17 cellular contexts compared by ENCODE assay signal in genomic region chr1:9883585-9884449, GRCh38. TPM values are rescaled to one million over a fixed set of nuclear protein-coding genes. Genes with fewer than 3 reads are reported as not detected.
DNase-seq lines count a peak whose midpoint lies in the region; ATAC-seq and TF ChIP-seq lines count a peak whose summit lies in the region.
"Had no signal": no experiment of that assay in that cellular context is flagged by ENCODE, and none has a peak within 500 bp of the region (broad histone marks: within the 10 kb centered on the region; RNA-seq: fewer than 3 reads in every experiment).

No MANE protein-coding gene starts in this region.

- H3K23me2 ChIP-seq in H9 (ENCODE audit: insufficient read length, low read depth, low read length, poor library complexity, severe bottlenecking) = no peaks in the 10 kb centered on the region

- peaks cover 25% of the 10 kb centered on the region for H3F3A ChIP-seq in neural progenitor cell (ENCODE audit: low read depth)

- no peaks in the 10 kb centered on the region for H3K79me1 ChIP-seq in H9 (ENCODE audit: insufficient read depth, low read depth, low read length, poor library complexity, severe bottlenecking)

- H3K4me1 Mint-ChIP-seq in H9 (peaks cover 11 to 25% of the 10 kb centered on the region in 2 experiments), neural progenitor cell (peaks cover 34% of the 10 kb centered on the region)
- H3K4me1 Mint-ChIP-seq in activated T-helper 1 cell treated with anti-CD3 and anti-CD28 coated beads, Interleukin-12 subunit alpha, Interleukin-12 subunit beta, Interleukin-2, Interleukin-4 antibody, amounts not matched to agents 30 ng/mL and 10 ng/mL and 1 ng/mL, durations not matched to agents 14 hours and 24 hours and 36 hours (ENCODE audit: low read depth) = peaks cover 13% of the 10 kb centered on the region

- H4K8ac ChIP-seq in H9 (replicated peaks; ENCODE audit: insufficient read length, low read depth, low read length) = no peak overlapping the region

- H2BK5ac ChIP-seq in H9 (ENCODE audit: insufficient read length, low read length) = no peak overlapping the region

- no peak overlapping the region; the same call in 1 of the 2 replicates for H3K14ac ChIP-seq in H9 (ENCODE audit: insufficient read depth, low read length)

- H3K4me2 ChIP-seq in H9 (ENCODE audit: insufficient read depth, insufficient read length, low read length) (no peak overlapping the region), neural progenitor cell (peak overlapping the region; percentile 60)

- H2BK120ac ChIP-seq in H9 (ENCODE audit: low read depth, low read length, poor library complexity, severe bottlenecking) = no peak overlapping the region

- ATAC-seq in heart right ventricle (peak in 7 of 8 donors; percentile 18 to 75 (median 50)), HG03025 (IDR thresholded peaks at IDR 0.05; ENCODE audit: low FRiP score, unreplicated experiment) (no peak), GM21447 (IDR thresholded peaks at IDR 0.05; ENCODE audit: unreplicated experiment) (no peak), GM19351 (IDR thresholded peaks at IDR 0.05; ENCODE audit: unreplicated experiment) (no peak)
- ATAC-seq: esophagus mucosa, mucosa of descending colon had no signal

- H3K27ac ChIP-seq in H9 (ENCODE audit: insufficient read length, low read depth, low read length) = no peak overlapping the region
- peak overlapping the region in 9 of 10 donors; percentile 47 to 89 (median 66) for H3K27ac ChIP-seq in heart right ventricle
- H3K27ac ChIP-seq in neural progenitor cell = peak overlapping the region; percentile 80
- H3K27ac ChIP-seq: colonic mucosa had no signal

- H3K27ac Mint-ChIP-seq in H9 = peak overlapping the region; percentile 34 to 83 (median 78); a peak in 6 of 7 replicates
- peak overlapping the region; percentile 16 for H3K27ac Mint-ChIP-seq in activated T-helper 1 cell treated with anti-CD3 and anti-CD28 coated beads, Interleukin-12 subunit alpha, Interleukin-12 subunit beta, Interleukin-2, Interleukin-4 antibody, amounts not matched to agents 30 ng/mL and 10 ng/mL and 1 ng/mL, durations not matched to agents 14 hours and 24 hours and 36 hours
- H3K27ac Mint-ChIP-seq in neural progenitor cell = no peak overlapping the region

- TF ChIP-seq CTCF in H9 (conservative IDR thresholded peaks at IDR 0.05) (no peak), heart right ventricle (IDR thresholded peaks at IDR 0.05) (no peak), neural progenitor cell (IDR thresholded peaks at IDR 0.05) (no peak)

- H2AK5ac ChIP-seq in H9 (ENCODE audit: insufficient read length, low read length) = no peak overlapping the region

- H3K4me3 ChIP-seq in heart right ventricle (no peak overlapping the region), neural progenitor cell (no peak overlapping the region)
- H3K4me3 ChIP-seq: colonic mucosa, mucosa of descending colon had no signal

- H3K36me3 ChIP-seq in heart right ventricle (peaks cover 0 to 21% (median 0%) of the 10 kb centered on the region in 9 donors), neural progenitor cell (no peaks in the 10 kb centered on the region)
- H3K36me3 ChIP-seq: colonic mucosa had no signal

- H3K4me1 ChIP-seq in H9 (ENCODE audit: insufficient read depth, low read length) (no peaks in the 10 kb centered on the region), heart right ventricle (peaks cover 8 to 69% (median 37%) of the 10 kb centered on the region in 9 donors), neural progenitor cell (peaks cover 41% of the 10 kb centered on the region)
- H3K4me1 ChIP-seq: colonic mucosa had no signal

- H3K18ac ChIP-seq in H9 (ENCODE audit: insufficient read length, low read depth, low read length) = no peak overlapping the region

- H3K36me3 Mint-ChIP-seq in H9 (ENCODE audit: insufficient read depth in 1 of 3, low read depth in 3 of 3) (peaks cover 3 to 13% (median 7%) of the 10 kb centered on the region in 3 experiments; a peak in 3 of 7 replicates), neural progenitor cell (peaks cover 8% of the 10 kb centered on the region)
- no peaks in the 10 kb centered on the region for H3K36me3 Mint-ChIP-seq in activated T-helper 1 cell treated with anti-CD3 and anti-CD28 coated beads, Interleukin-12 subunit alpha, Interleukin-12 subunit beta, Interleukin-2, Interleukin-4 antibody, amounts not matched to agents 30 ng/mL and 10 ng/mL and 1 ng/mL, durations not matched to agents 14 hours and 24 hours and 36 hours (ENCODE audit: low read depth)

- H3K4ac ChIP-seq in H9 (ENCODE audit: low read depth, low read length) = no peak overlapping the region

- H3K9me3 ChIP-seq in H9 (ENCODE audit: control insufficient read depth, low read depth, low read length) (no peaks in the 10 kb centered on the region), heart right ventricle (no peaks in the 10 kb centered on the region), neural progenitor cell (ENCODE audit: low read depth) (no peaks in the 10 kb centered on the region)
- H3K9me3 ChIP-seq: colonic mucosa, mucosa of descending colon had no signal

- H3K9me3 Mint-ChIP-seq in H9 (no peaks in the 10 kb centered on the region), neural progenitor cell (no peaks in the 10 kb centered on the region)
- no peaks in the 10 kb centered on the region for H3K9me3 Mint-ChIP-seq in activated T-helper 1 cell treated with anti-CD3 and anti-CD28 coated beads, Interleukin-12 subunit alpha, Interleukin-12 subunit beta, Interleukin-2, Interleukin-4 antibody, amounts not matched to agents 30 ng/mL and 10 ng/mL and 1 ng/mL, durations not matched to agents 14 hours and 24 hours and 36 hours

- no peaks in the 10 kb centered on the region for H3K27me3 Mint-ChIP-seq in H9 (ENCODE audit: low read depth)
- no peaks in the 10 kb centered on the region for H3K27me3 Mint-ChIP-seq in activated T-helper 1 cell treated with anti-CD3 and anti-CD28 coated beads, Interleukin-12 subunit alpha, Interleukin-12 subunit beta, Interleukin-2, Interleukin-4 antibody, amounts not matched to agents 30 ng/mL and 10 ng/mL and 1 ng/mL, durations not matched to agents 14 hours and 24 hours and 36 hours (ENCODE audit: insufficient read depth)
- peaks cover 11% of the 10 kb centered on the region for H3K27me3 Mint-ChIP-seq in neural progenitor cell (ENCODE audit: insufficient read depth, low read depth)

- no peaks in the 10 kb centered on the region for H3K79me2 ChIP-seq in H9 (ENCODE audit: insufficient read depth, low read length)
- peaks cover 29% of the 10 kb centered on the region for H3K79me2 ChIP-seq in neural progenitor cell (ENCODE audit: low read depth)

- no peak overlapping the region for H3T11ph ChIP-seq in H9 (ENCODE audit: low read length)

- no peak overlapping the region for H3K56ac ChIP-seq in H9 (ENCODE audit: insufficient read length, low read depth, low read length)

- WGBS in H9 (ENCODE audit: extremely low coverage, insufficient read length, low lambda C conversion rate) = no CpG with 5 or more reads among the region's 11 CpGs
- 69 to 79% methylated on average over 11 of the region's 11 CpGs for WGBS in heart right ventricle, 2 donors

- intact Hi-C loops in activated T-helper 1 cell treated with anti-CD3 and anti-CD28 coated beads, Interleukin-12 subunit alpha, Interleukin-12 subunit beta, Interleukin-2, Interleukin-4 antibody, amounts not matched to agents 30 ng/mL and 10 ng/mL and 1 ng/mL, durations not matched to agents 14 hours and 24 hours and 36 hours (cut with micrococcal nuclease) = no loop called here
- intact Hi-C loops in heart right ventricle (cut with DNase I) = no loop called here

- H4K20me1 ChIP-seq in H9 (ENCODE audit: control insufficient read depth, insufficient read depth, insufficient read length) = peaks cover 3% of the 10 kb centered on the region
- H4K20me1 ChIP-seq in neural progenitor cell (ENCODE audit: low read depth) = peaks cover 24% of the 10 kb centered on the region

- no peak overlapping the region for H4K5ac ChIP-seq in H9 (ENCODE audit: insufficient read length, low read depth, low read length)

- H2BK12ac ChIP-seq in H9 (ENCODE audit: insufficient read length, low read depth, low read length) = no peak overlapping the region

- H3K4me3 Mint-ChIP-seq in H9 (no peak overlapping the region), neural progenitor cell (no peak overlapping the region)
- no peak overlapping the region for H3K4me3 Mint-ChIP-seq in activated T-helper 1 cell treated with anti-CD3 and anti-CD28 coated beads, Interleukin-12 subunit alpha, Interleukin-12 subunit beta, Interleukin-2, Interleukin-4 antibody, amounts not matched to agents 30 ng/mL and 10 ng/mL and 1 ng/mL, durations not matched to agents 14 hours and 24 hours and 36 hours

- H3K9ac ChIP-seq in H9 (ENCODE audit: extremely low read depth, insufficient read length, low read length) (no peak overlapping the region), neural progenitor cell (no peak overlapping the region)

- peak overlapping the region; percentile 18 for H4K91ac ChIP-seq in H9 (ENCODE audit: insufficient read length, low read depth, low read length)

- DNase-seq in H9 (no peak), heart right ventricle (no peak), neural progenitor cell (ENCODE audit: low spot score) (peak; percentile 75), NCI-H1105 treated with DMSO at 0.1 percent for 48 hours (lab: John Stamatoyannopoulos, UW) (no peak)
- DNase-seq in activated T-helper 1 cell treated with anti-CD3 and anti-CD28 coated beads, Interleukin-12 subunit alpha, Interleukin-12 subunit beta, Interleukin-2, Interleukin-4 antibody, amounts not matched to agents 30 ng/mL and 10 ng/mL and 1 ng/mL, durations not matched to agents 14 hours and 24 hours and 36 hours (ENCODE audit: low spot score) = no peak
- DNase-seq: activated CD4-positive, alpha-beta T cell treated with anti-CD3 and anti-CD28 coated beads for 4 hours; colonic mucosa; KBM-7; kidney; NCI-H1436; NCI-H345; SIG-M5 had no signal

- no peak overlapping the region for H2BK15ac ChIP-seq in H9 (ENCODE audit: low read depth, low read length)

- no peaks in the 10 kb centered on the region for H3K27me3 ChIP-seq in H9 (ENCODE audit: insufficient read depth, low read length)
- no peaks in the 10 kb centered on the region for H3K27me3 ChIP-seq in heart right ventricle
- no peaks in the 10 kb centered on the region for H3K27me3 ChIP-seq in neural progenitor cell
- H3K27me3 ChIP-seq: colonic mucosa had no signal

- H2BK20ac ChIP-seq in H9 (ENCODE audit: low read depth, low read length, poor library complexity, severe bottlenecking) = no peak overlapping the region

- no peak overlapping the region for H3K23ac ChIP-seq in H9 (ENCODE audit: insufficient read length, low read depth, low read length)

- H2AFZ ChIP-seq in H9 (ENCODE audit: low read length) = no peak overlapping the region
- no peak overlapping the region for H2AFZ ChIP-seq in neural progenitor cell (replicated peaks)

RNA-seq across cellular contexts. Expression of gene CTNNBIP1, which starts 26.3 kb away (rescaled TPM):
- total RNA-seq in H9 (2021) (43.0 and 44.4 TPM in 2 replicates), heart right ventricle (10 to 100 TPM; 26.5 to 69.4 (median 37.3) TPM), neural progenitor cell (ENCODE audit: low replicate concordance) (68.8 and 96.0 TPM in 2 replicates)
- total RNA-seq in activated T-helper 1 cell treated with anti-CD3 and anti-CD28 coated beads, Interleukin-12 subunit alpha, Interleukin-12 subunit beta, Interleukin-2, Interleukin-4 antibody, amounts not matched to agents 30 ng/mL and 10 ng/mL and 1 ng/mL, durations not matched to agents 14 hours and 24 hours and 36 hours = 5.6 and 5.9 TPM in 2 replicates
- 10 to 100 TPM; 26.6 to 43.5 TPM for polyA plus RNA-seq in heart right ventricle

RNA-seq across cellular contexts. Expression of gene LZIC, which starts 59.4 kb away (rescaled TPM):
- total RNA-seq in H9 (2021) (22.9 and 23.6 TPM in 2 replicates), heart right ventricle (10 to 100 TPM; 27.7 to 38.0 (median 34.2) TPM), neural progenitor cell (ENCODE audit: low replicate concordance) (37.0 and 60.6 TPM in 2 replicates)
- 29.9 and 35.9 TPM in 2 replicates for total RNA-seq in activated T-helper 1 cell treated with anti-CD3 and anti-CD28 coated beads, Interleukin-12 subunit alpha, Interleukin-12 subunit beta, Interleukin-2, Interleukin-4 antibody, amounts not matched to agents 30 ng/mL and 10 ng/mL and 1 ng/mL, durations not matched to agents 14 hours and 24 hours and 36 hours
- polyA plus RNA-seq in heart right ventricle = 10 to 100 TPM; 13.4 to 20.6 TPM

RNA-seq across cellular contexts. Expression of gene NMNAT1, which starts 59.5 kb away (rescaled TPM):
- total RNA-seq in H9 (2021) = 2.8 TPM in 2 replicates
- 5.0 and 5.8 TPM in 2 replicates for total RNA-seq in activated T-helper 1 cell treated with anti-CD3 and anti-CD28 coated beads, Interleukin-12 subunit alpha, Interleukin-12 subunit beta, Interleukin-2, Interleukin-4 antibody, amounts not matched to agents 30 ng/mL and 10 ng/mL and 1 ng/mL, durations not matched to agents 14 hours and 24 hours and 36 hours
- 10 to 100 TPM; 14.2 to 23.7 (median 20.3) TPM for total RNA-seq in heart right ventricle
- polyA plus RNA-seq in heart right ventricle = 10 to 100 TPM in 1 of 2 donors, 1 to 10 TPM in 1; 9.6 to 14.3 TPM
- 9.4 and 14.6 TPM in 2 replicates for total RNA-seq in neural progenitor cell (ENCODE audit: low replicate concordance)

Comparison
In these comparisons a context has a peak if more than half of its experiments do, and no peak if none do; other contexts are left out.
1. ATAC-seq: peak in heart right ventricle (7 of 8); none in HG03025 (single experiment), GM21447 (single experiment) and GM19351 (single experiment).